26 cellular contexts compared by ENCODE assay signal in genomic region chr7:7802531-7802930, GRCh38.
"Had no signal": no experiment of that assay in that cellular context is flagged by ENCODE, and none has a peak within 500 bp of the region (broad histone marks: within the 10 kb centered on the region; RNA-seq: fewer than 3 reads in every experiment).

No MANE protein-coding gene starts in this region.

- H3K36me3 ChIP-seq: colonic mucosa, esophagus squamous epithelium, gastrocnemius medialis, left lung, lower lobe of right lung had no signal

- H3K9me3 ChIP-seq: colonic mucosa, esophagus squamous epithelium, gastrocnemius medialis, heart right ventricle, left lung, lower lobe of right lung, mucosa of descending colon had no signal

- H3K4me1 ChIP-seq: colonic mucosa, esophagus squamous epithelium, heart right ventricle, left lung, lower lobe of right lung had no signal

- H3K4me3 ChIP-seq: colonic mucosa, esophagus squamous epithelium, gastrocnemius medialis, heart right ventricle, left lung, lower lobe of right lung, mucosa of descending colon had no signal

- ATAC-seq: effector memory CD8-positive, alpha-beta T cell; esophagus mucosa; gastrocnemius medialis; heart right ventricle; left cardiac atrium; left lung; left ventricle myocardium superior; lower lobe of right lung; mucosa of descending colon had no signal

- H3K27me3 ChIP-seq: colonic mucosa, esophagus squamous epithelium, gastrocnemius medialis, heart right ventricle, left lung had no signal

- DNase-seq: colonic mucosa; cortex of kidney; effector CD8-positive, alpha-beta T cell; effector memory CD8-positive, alpha-beta T cell; endodermal cell; erythroblast; esophagus squamous epithelium; foreskin fibroblast; foreskin melanocyte; gastrocnemius medialis; glutamatergic neuron; head of caudate nucleus; heart right ventricle; hippocampal formation; left cardiac atrium; left lung; left ventricle myocardium superior; lower lobe of right lung; mesenchymal stem cell; mucosa of descending colon; naive B cell had no signal

- FAIRE-seq: endometrium, islet of Langerhans, keratinocyte had no signal

- H3K27ac ChIP-seq: colonic mucosa, epithelial cell of prostate, esophagus squamous epithelium, gastrocnemius medialis, heart right ventricle, left lung, lower lobe of right lung had no signal
